Comparison of ENCODE assay signal across 8 cellular contexts in genomic region chr5:125408582-125409069, GRCh38.
DNase-seq lines count a peak whose midpoint lies in the region; ATAC-seq and TF ChIP-seq lines count a peak whose summit lies in the region.

No MANE protein-coding gene starts in this region.

- CTCF ChIA-PET in Panc1 (lab: Charles Lee): no interaction called here
- CTCF ChIA-PET in activated naive CD4-positive, alpha-beta T cell treated with anti-CD3 and anti-CD28 coated beads for 36 hours (lab: Charles Lee): no interaction called here

- H3K9me3 ChIP-seq in right atrium auricular region (no peaks in the 10 kb centered on the region), Panc1 (ENCODE audit: control insufficient read depth, insufficient read depth, low read depth, low read length) (peaks cover 40% of the 10 kb centered on the region), suprapubic skin (no peaks in the 10 kb centered on the region)

- no TSS peak for BruUV-seq in Panc1 (replicated peaks; lab: Mats Ljungman, UMichigan)

- H3K36me3 ChIP-seq in right atrium auricular region (no peaks in the 10 kb centered on the region), Panc1 (ENCODE audit: control insufficient read depth, insufficient read depth, low read length) (no peaks in the 10 kb centered on the region), suprapubic skin (no peaks in the 10 kb centered on the region)

- no peaks in the 10 kb centered on the region for H3K27me3 Mint-ChIP-seq in activated naive CD4-positive, alpha-beta T cell treated with anti-CD3 and anti-CD28 coated beads for 36 hours (ENCODE audit: low read depth)

- H3K27ac Mint-ChIP-seq in activated naive CD4-positive, alpha-beta T cell treated with anti-CD3 and anti-CD28 coated beads for 36 hours: no peak overlapping the region

- no peak overlapping the region for H3K4me3 ChIP-seq in right atrium auricular region
- peak overlapping the region in 1 of 2 experiments; percentile 33; a peak in 2 of 4 replicates for H3K4me3 ChIP-seq in Panc1 (ENCODE audit: low read depth in 2 of 2, low read length in 2 of 2)
- H3K4me3 ChIP-seq in suprapubic skin: no peak overlapping the region

- WGBS in suprapubic skin: 28% methylated on average over 1 of the region's 1 CpG

- intact Hi-C loops in left cardiac atrium (cut with DNase I): loop anchor here in 1 of 2 donors (10.0 kb wide), 1 partner anchor 124 kb away; no protein-coding TSS in a partner anchor
- intact Hi-C loops in Panc1 (cut with micrococcal nuclease; ENCODE audit: unreplicated experiment): loop anchor here (10.0 kb wide), 1 partner anchor 754 kb away; no protein-coding TSS in a partner anchor
- intact Hi-C loops in activated naive CD4-positive, alpha-beta T cell treated with anti-CD3 and anti-CD28 coated beads for 36 hours (cut with micrococcal nuclease): no loop called here

- in situ Hi-C loops in Panc1 (cut with HindIII; ENCODE audit: low pct_unique_long_range_greater_than_20kb, low sequenced_read_pairs): no loop called here

- ATAC-seq in left cardiac atrium (peak in 1 of 2 donors; percentile 60), HG02885 (IDR thresholded peaks at IDR 0.05; ENCODE audit: poor library complexity, unreplicated experiment) (peak; percentile 33), Panc1 (peak; percentile 66), foreskin keratinocyte (peak; percentile 94)

- no peaks in the 10 kb centered on the region for H3K36me3 Mint-ChIP-seq in activated naive CD4-positive, alpha-beta T cell treated with anti-CD3 and anti-CD28 coated beads for 36 hours (ENCODE audit: low read depth)

- TF ChIP-seq CTCF in right atrium auricular region (IDR thresholded peaks at IDR 0.05): no peak
- no peak for TF ChIP-seq CTCF in Panc1 (IDR thresholded peaks at IDR 0.05)
- peak; percentile 4 for TF ChIP-seq CTCF in foreskin keratinocyte (conservative IDR thresholded peaks at IDR 0.05)
- no peak for TF ChIP-seq CTCF in suprapubic skin (IDR thresholded peaks at IDR 0.05)

- no peak for TF ChIP-seq POLR2A in suprapubic skin (IDR thresholded peaks at IDR 0.05)

- DNase-seq in left cardiac atrium: peak; percentile 22
- DNase-seq in right atrium auricular region (ENCODE audit: low spot score): no peak
- DNase-seq in Panc1 (ENCODE audit: low read depth, low spot score): no peak
- DNase-seq in foreskin keratinocyte: peak; percentile 95 to 98
- no peak for DNase-seq in suprapubic skin (ENCODE audit: low spot score in 2 of 2)
- no peak for DNase-seq in activated naive CD4-positive, alpha-beta T cell treated with anti-CD3 and anti-CD28 coated beads for 36 hours
- no peak for DNase-seq in epidermal melanocyte (ENCODE audit: insufficient read length, low spot score)

- no peaks in the 10 kb centered on the region for H3K27me3 ChIP-seq in right atrium auricular region
- H3K27me3 ChIP-seq in Panc1 (ENCODE audit: control insufficient read depth, insufficient read depth, low read length): no peaks in the 10 kb centered on the region
- no peaks in the 10 kb centered on the region for H3K27me3 ChIP-seq in foreskin keratinocyte
- no peaks in the 10 kb centered on the region for H3K27me3 ChIP-seq in suprapubic skin

- no peaks in the 10 kb centered on the region for H3K4me1 Mint-ChIP-seq in activated naive CD4-positive, alpha-beta T cell treated with anti-CD3 and anti-CD28 coated beads for 36 hours (ENCODE audit: low read depth)

- no peak for TF ChIP-seq EP300 in suprapubic skin (IDR thresholded peaks at IDR 0.05)

- H3K27ac ChIP-seq in right atrium auricular region: peak overlapping the region in 1 of 2 donors; percentile 6
- peak overlapping the region; percentile 95 for H3K27ac ChIP-seq in Panc1 (ENCODE audit: low read length)
- peak overlapping the region; percentile 94 for H3K27ac ChIP-seq in foreskin keratinocyte
- peak overlapping the region; percentile 26 for H3K27ac ChIP-seq in suprapubic skin

- no peaks in the 10 kb centered on the region for H3K9me3 Mint-ChIP-seq in activated naive CD4-positive, alpha-beta T cell treated with anti-CD3 and anti-CD28 coated beads for 36 hours

- no peak overlapping the region for H3K4me3 Mint-ChIP-seq in activated naive CD4-positive, alpha-beta T cell treated with anti-CD3 and anti-CD28 coated beads for 36 hours

- POLR2A ChIA-PET in Panc1 (lab: Charles Lee): interaction anchor here (0.6 to 1.0 kb wide), 3 partner anchors 411 to 664 kb away, joined by 3 to 4 read pairs (median 3); no protein-coding TSS in a partner anchor

- H3K4me1 ChIP-seq in right atrium auricular region: peaks cover 0 to 50% of the 10 kb centered on the region in 2 donors
- peaks cover 62% of the 10 kb centered on the region for H3K4me1 ChIP-seq in Panc1 (ENCODE audit: control insufficient read depth, insufficient read depth, low read length)
- H3K4me1 ChIP-seq in foreskin keratinocyte: peaks cover 40% of the 10 kb centered on the region
- H3K4me1 ChIP-seq in suprapubic skin: peaks cover 47% of the 10 kb centered on the region

Comparison
In these comparisons a context has a peak if more than half of its experiments do, and no peak if none do; other contexts are left out.
1. DNase-seq: peak in left cardiac atrium (single experiment) and foreskin keratinocyte (2 of 2); none in right atrium auricular region (single experiment), Panc1 (single experiment), suprapubic skin (0 of 2), activated naive CD4-positive, alpha-beta T cell treated with anti-CD3 and anti-CD28 coated beads for 36 hours (single experiment) and epidermal melanocyte (single experiment).